ENCODE assay signal across 9 cellular contexts in the genomic region with DNA sequence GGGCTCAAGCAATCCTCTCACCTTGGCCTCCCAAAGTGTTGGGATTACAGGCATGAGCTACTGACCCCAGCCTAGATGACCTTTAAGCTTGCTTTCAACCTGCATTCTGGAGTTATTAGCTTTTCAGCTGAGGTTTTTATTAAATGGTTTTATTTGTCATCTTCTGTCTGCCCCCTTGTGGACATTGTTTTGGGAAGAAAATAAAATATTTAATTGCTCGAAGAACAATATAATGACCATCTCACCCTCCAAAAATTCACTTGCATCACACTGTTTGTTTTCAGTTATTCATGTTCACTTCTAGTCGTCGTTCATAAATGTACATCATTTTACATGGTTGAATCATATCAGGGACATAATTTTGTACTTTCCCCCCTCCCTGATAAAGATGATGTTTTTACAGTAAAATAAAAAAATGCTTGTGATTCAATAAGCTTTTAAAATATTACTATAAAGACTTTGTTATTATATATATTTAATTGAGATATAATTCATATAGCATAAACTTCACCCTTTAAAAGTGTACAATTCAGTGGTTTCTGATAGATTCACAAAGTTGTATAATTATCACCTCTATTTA. TPM values are rescaled to one million over a fixed set of nuclear protein-coding genes. Genes with fewer than 3 reads are reported as not detected.
DNase-seq lines count a peak whose midpoint lies in the region; ATAC-seq and TF ChIP-seq lines count a peak whose summit lies in the region.
"Had no signal": no experiment of that assay in that cellular context is flagged by ENCODE, and none has a peak within 500 bp of the region (broad histone marks: within the 10 kb centered on the region; RNA-seq: fewer than 3 reads in every experiment).

No MANE protein-coding gene starts in this region.

- H3K9me3 Mint-ChIP-seq in HFFc6: no peaks in the 10 kb centered on the region
- no peaks in the 10 kb centered on the region for H3K9me3 Mint-ChIP-seq in activated T-helper 1 cell treated with anti-CD3 and anti-CD28 coated beads, Interleukin-12 subunit alpha, Interleukin-12 subunit beta, Interleukin-2, Interleukin-4 antibody, amounts not matched to agents 30 ng/mL and 10 ng/mL and 1 ng/mL, durations not matched to agents 14 hours and 24 hours and 36 hours
- H3K9me3 Mint-ChIP-seq: stimulated activated memory B cell treated with anti-CD40 and anti-IgM and Interleukin-4, amounts not matched to agents 10 μg/mL and 1 μg/mL and 100 μg/mL, for 72 hours had no signal

- peak overlapping the region; percentile 60 for H3K27ac Mint-ChIP-seq in HFFc6
- no peak overlapping the region for H3K27ac Mint-ChIP-seq in activated T-helper 1 cell treated with anti-CD3 and anti-CD28 coated beads, Interleukin-12 subunit alpha, Interleukin-12 subunit beta, Interleukin-2, Interleukin-4 antibody, amounts not matched to agents 30 ng/mL and 10 ng/mL and 1 ng/mL, durations not matched to agents 14 hours and 24 hours and 36 hours
- H3K27ac Mint-ChIP-seq: stimulated activated memory B cell treated with anti-CD40 and anti-IgM and Interleukin-4, amounts not matched to agents 10 μg/mL and 1 μg/mL and 100 μg/mL, for 72 hours had no signal

- H3K36me3 ChIP-seq in adipocyte (ENCODE audit: control insufficient read depth, insufficient read depth, low read length, severe bottlenecking) (no peaks in the 10 kb centered on the region), left lung (no peaks in the 10 kb centered on the region)

- no peak overlapping the region for H3K4me3 ChIP-seq in AG10803 (ENCODE audit: low read length)
- H3K4me3 ChIP-seq in adipocyte (ENCODE audit: low read length): peak overlapping the region; percentile 29
- no peak overlapping the region for H3K4me3 ChIP-seq in left lung

- peak overlapping the region; percentile 29 for H3K9ac ChIP-seq in adipocyte (ENCODE audit: low read length)

- peak; percentile 60 for TF ChIP-seq CTCF in AG10803 (conservative IDR thresholded peaks at IDR 0.05; ENCODE audit: low read length)
- peak; percentile 89 for TF ChIP-seq CTCF in HFFc6 (IDR thresholded peaks at IDR 0.05)
- TF ChIP-seq CTCF in left lung (IDR thresholded peaks at IDR 0.05): peak; percentile 13 to 27

- intact Hi-C loops in left lung (cut with DNase I) (loop anchor here in 1 of 2 donors (5.0 kb wide), 1 partner anchor 155 kb away; no protein-coding TSS in a partner anchor), left cardiac atrium (cut with DNase I) (loop anchor here (1.0 to 2.0 kb wide), 2 partner anchors 157 to 158 kb away; no protein-coding TSS in a partner anchor)
- intact Hi-C loops in activated T-helper 1 cell treated with anti-CD3 and anti-CD28 coated beads, Interleukin-12 subunit alpha, Interleukin-12 subunit beta, Interleukin-2, Interleukin-4 antibody, amounts not matched to agents 30 ng/mL and 10 ng/mL and 1 ng/mL, durations not matched to agents 14 hours and 24 hours and 36 hours (cut with micrococcal nuclease): loop anchor here (5.0 kb wide), 1 partner anchor 350 kb away; the partner anchor contains the start of gene FMNL3

- peak; percentile 76 for DNase-seq in AG10803 (ENCODE audit: low read depth)
- DNase-seq in HFFc6: peak; percentile 77
- DNase-seq in adipocyte (ENCODE audit: low read depth): peak; percentile 93
- DNase-seq in left lung: no peak
- no peak for DNase-seq in activated T-helper 1 cell treated with anti-CD3 and anti-CD28 coated beads, Interleukin-12 subunit alpha, Interleukin-12 subunit beta, Interleukin-2, Interleukin-4 antibody, amounts not matched to agents 30 ng/mL and 10 ng/mL and 1 ng/mL, durations not matched to agents 14 hours and 24 hours and 36 hours (ENCODE audit: low spot score)
- no peak for DNase-seq in activated effector memory CD4-positive, alpha-beta T cell treated with Interleukin-2 at 50 U/mL for 16 hours
- no peak for DNase-seq in left cardiac atrium

- H3K27ac ChIP-seq in left lung: no peak overlapping the region

- H3K27me3 ChIP-seq in adipocyte (replicated peaks; ENCODE audit: control insufficient read depth, insufficient read depth, low read length) (no peaks in the 10 kb centered on the region), left lung (peaks cover 0 to 38% of the 10 kb centered on the region in 2 donors)

- H3K9me3 ChIP-seq in adipocyte (ENCODE audit: control insufficient read depth, low read length) (no peaks in the 10 kb centered on the region), left lung (no peaks in the 10 kb centered on the region)

- ATAC-seq in left lung: no peak
- no peak for ATAC-seq in HG02885 (IDR thresholded peaks at IDR 0.05; ENCODE audit: poor library complexity, unreplicated experiment)
- ATAC-seq in left cardiac atrium: no peak
- ATAC-seq: stimulated activated memory B cell treated with anti-CD40 and anti-IgM and Interleukin-4, amounts not matched to agents 10 μg/mL and 1 μg/mL and 100 μg/mL, for 72 hours had no signal

- H3K4me3 Mint-ChIP-seq in HFFc6: no peak overlapping the region; the same call in 1 of the 2 replicates
- H3K4me3 Mint-ChIP-seq in activated T-helper 1 cell treated with anti-CD3 and anti-CD28 coated beads, Interleukin-12 subunit alpha, Interleukin-12 subunit beta, Interleukin-2, Interleukin-4 antibody, amounts not matched to agents 30 ng/mL and 10 ng/mL and 1 ng/mL, durations not matched to agents 14 hours and 24 hours and 36 hours: no peak overlapping the region
- H3K4me3 Mint-ChIP-seq: stimulated activated memory B cell treated with anti-CD40 and anti-IgM and Interleukin-4, amounts not matched to agents 10 μg/mL and 1 μg/mL and 100 μg/mL, for 72 hours had no signal

- H3K27me3 Mint-ChIP-seq in HFFc6 (ENCODE audit: insufficient read depth): peaks cover 3% of the 10 kb centered on the region; the same call in 1 of the 2 replicates
- H3K27me3 Mint-ChIP-seq in activated T-helper 1 cell treated with anti-CD3 and anti-CD28 coated beads, Interleukin-12 subunit alpha, Interleukin-12 subunit beta, Interleukin-2, Interleukin-4 antibody, amounts not matched to agents 30 ng/mL and 10 ng/mL and 1 ng/mL, durations not matched to agents 14 hours and 24 hours and 36 hours (ENCODE audit: insufficient read depth): peaks cover 37% of the 10 kb centered on the region

- H3K4me1 ChIP-seq in adipocyte (ENCODE audit: control insufficient read depth, insufficient read depth, low read length): peaks cover 19% of the 10 kb centered on the region
- H3K4me1 ChIP-seq in left lung: no peaks in the 10 kb centered on the region

- no peaks in the 10 kb centered on the region for H3K36me3 Mint-ChIP-seq in HFFc6 (ENCODE audit: low read depth)
- no peaks in the 10 kb centered on the region for H3K36me3 Mint-ChIP-seq in activated T-helper 1 cell treated with anti-CD3 and anti-CD28 coated beads, Interleukin-12 subunit alpha, Interleukin-12 subunit beta, Interleukin-2, Interleukin-4 antibody, amounts not matched to agents 30 ng/mL and 10 ng/mL and 1 ng/mL, durations not matched to agents 14 hours and 24 hours and 36 hours (ENCODE audit: low read depth)
- H3K36me3 Mint-ChIP-seq: stimulated activated memory B cell treated with anti-CD40 and anti-IgM and Interleukin-4, amounts not matched to agents 10 μg/mL and 1 μg/mL and 100 μg/mL, for 72 hours had no signal

- H3K4me1 Mint-ChIP-seq in HFFc6 (ENCODE audit: low read depth): peaks cover 35% of the 10 kb centered on the region
- H3K4me1 Mint-ChIP-seq in activated T-helper 1 cell treated with anti-CD3 and anti-CD28 coated beads, Interleukin-12 subunit alpha, Interleukin-12 subunit beta, Interleukin-2, Interleukin-4 antibody, amounts not matched to agents 30 ng/mL and 10 ng/mL and 1 ng/mL, durations not matched to agents 14 hours and 24 hours and 36 hours (ENCODE audit: low read depth): peaks cover 10% of the 10 kb centered on the region

RNA-seq across cellular contexts. Expression of gene SPATS2, which starts 10.1 kb away (rescaled TPM):
- total RNA-seq in HFFc6 (2021; fragmentation: NEBNext Ultra II Directional; extraction: Animal tissue kit (Norgen Biotek cat#: 25700)): 10 to 100 TPM; 33.4 to 64.4 (median 50.9) TPM
- 10 to 100 TPM; 14.6 to 21.3 TPM for total RNA-seq in left lung
- total RNA-seq in activated T-helper 1 cell treated with anti-CD3 and anti-CD28 coated beads, Interleukin-12 subunit alpha, Interleukin-12 subunit beta, Interleukin-2, Interleukin-4 antibody, amounts not matched to agents 30 ng/mL and 10 ng/mL and 1 ng/mL, durations not matched to agents 14 hours and 24 hours and 36 hours: 11.6 and 12.0 TPM in 2 replicates
- 10 to 100 TPM in 1 of 2 donors, 1 to 10 TPM in 1; 7.6 to 10.5 TPM for total RNA-seq in left cardiac atrium

RNA-seq across cellular contexts. Expression of gene DNAJC22, which starts 10.5 kb away (rescaled TPM):
- total RNA-seq in HFFc6 (2021; fragmentation: NEBNext Ultra II Directional; extraction: Animal tissue kit (Norgen Biotek cat#: 25700)): 1 to 10 TPM in 4 of 6 experiments, under 1 TPM in 2; 0.38 to 4.1 (median 2.6) TPM
- 1 to 10 TPM in 1 of 2 donors, under 1 TPM in 1; 0.21 to 2.7 TPM for total RNA-seq in left lung
- 0.16 TPM in 1 of 2 replicates, not detected in the other for total RNA-seq in activated T-helper 1 cell treated with anti-CD3 and anti-CD28 coated beads, Interleukin-12 subunit alpha, Interleukin-12 subunit beta, Interleukin-2, Interleukin-4 antibody, amounts not matched to agents 30 ng/mL and 10 ng/mL and 1 ng/mL, durations not matched to agents 14 hours and 24 hours and 36 hours
- total RNA-seq in left cardiac atrium: under 1 TPM; 0.47 to 0.68 TPM

RNA-seq across cellular contexts. Expression of gene C1QL4, which starts 20.2 kb away (rescaled TPM):
- under 1 TPM in 5 of 6 experiments, not detected in 1; 0.14 to 0.48 (median 0.28) TPM for total RNA-seq in HFFc6 (2021; fragmentation: NEBNext Ultra II Directional; extraction: Animal tissue kit (Norgen Biotek cat#: 25700))
- total RNA-seq in left lung: not detected
- total RNA-seq in activated T-helper 1 cell treated with anti-CD3 and anti-CD28 coated beads, Interleukin-12 subunit alpha, Interleukin-12 subunit beta, Interleukin-2, Interleukin-4 antibody, amounts not matched to agents 30 ng/mL and 10 ng/mL and 1 ng/mL, durations not matched to agents 14 hours and 24 hours and 36 hours: not detected in 2 replicates
- total RNA-seq in left cardiac atrium: not detected

RNA-seq across cellular contexts. Expression of gene TROAP, which starts 34.1 kb away (rescaled TPM):
- total RNA-seq in HFFc6 (2021; fragmentation: NEBNext Ultra II Directional; extraction: Animal tissue kit (Norgen Biotek cat#: 25700)): 10 to 100 TPM; 14.1 to 37.4 (median 34.5) TPM
- total RNA-seq in left lung (1 to 10 TPM; 2.4 to 8.0 TPM), left cardiac atrium (1 to 10 TPM in 1 of 2 donors, not detected in 1; 1.5 TPM)
- 46.0 TPM in 2 replicates for total RNA-seq in activated T-helper 1 cell treated with anti-CD3 and anti-CD28 coated beads, Interleukin-12 subunit alpha, Interleukin-12 subunit beta, Interleukin-2, Interleukin-4 antibody, amounts not matched to agents 30 ng/mL and 10 ng/mL and 1 ng/mL, durations not matched to agents 14 hours and 24 hours and 36 hours

Comparison
In these comparisons a context has a peak if more than half of its experiments do, and no peak if none do; other contexts are left out.
1. DNase-seq: peak in AG10803 (single experiment), HFFc6 (single experiment) and adipocyte (single experiment); none in left lung (0 of 2), activated T-helper 1 cell treated with anti-CD3 and anti-CD28 coated beads, Interleukin-12 subunit alpha, Interleukin-12 subunit beta, Interleukin-2, Interleukin-4 antibody, amounts not matched to agents 30 ng/mL and 10 ng/mL and 1 ng/mL, durations not matched to agents 14 hours and 24 hours and 36 hours (single experiment), activated effector memory CD4-positive, alpha-beta T cell treated with Interleukin-2 at 50 U/mL for 16 hours (single experiment) and left cardiac atrium (single experiment).
2. CTCF ChIP-seq: peak in every context shown above with its lines; median percentile 89 in HFFc6; 60 in AG10803; 20 in left lung.